12 cellular contexts compared by ENCODE assay signal in genomic region chr10:95480901-95481491, GRCh38.
A peak's percentile ranks its signal among the peaks of the same experiment; 100 is the strongest.
DNase-seq lines count a peak whose midpoint lies in the region; ATAC-seq and TF ChIP-seq lines count a peak whose summit lies in the region.
"Had no signal": no experiment of that assay in that cellular context is flagged by ENCODE, and none has a peak within 500 bp of the region (broad histone marks: within the 10 kb centered on the region; RNA-seq: fewer than 3 reads in every experiment).

No MANE protein-coding gene starts in this region.

- TF ChIP-seq CTCF in glutamatergic neuron (IDR thresholded peaks at IDR 0.05; ENCODE audit: partially characterized antibody, unreplicated experiment) (no peak), progenitor cell of endocrine pancreas (IDR thresholded peaks at IDR 0.05; ENCODE audit: unreplicated experiment) (no peak), spleen (IDR thresholded peaks at IDR 0.05 in 8 of 11, conservative IDR thresholded peaks at IDR 0.05 in 3 of 11) (no peak)

- DNase-seq in ELF-1 (ENCODE audit: low read depth, low spot score) (peak; percentile 84), SHP77 treated with DMSO at 0.1 percent for 48 hours (lab: John Stamatoyannopoulos, UW) (peak; percentile 33), glutamatergic neuron (no peak), progenitor cell of endocrine pancreas (ENCODE audit: low spot score, unreplicated experiment) (no peak), spleen (no peak)
- DNase-seq: activated CD4-positive, CD25-positive, alpha-beta regulatory T cell treated with anti-CD3 and anti-CD28 coated beads, Interleukin-2, amount 50 U/mL, for 72 hours; NCI-H1694 treated with DMSO at 0.1 percent for 48 hours had no signal

- H3K4me1 ChIP-seq in spleen = peaks cover 0 to 19% (median 4%) of the 10 kb centered on the region in 6 donors
- H3K4me1 ChIP-seq: BLaER1 had no signal

- peaks cover 3% of the 10 kb centered on the region for H3K9me3 Mint-ChIP-seq in glutamatergic neuron (ENCODE audit: unreplicated experiment)
- H3K9me3 Mint-ChIP-seq in progenitor cell of endocrine pancreas (ENCODE audit: low read depth) = peaks cover 3% of the 10 kb centered on the region
- H3K9me3 Mint-ChIP-seq: activated naive CD4-positive, alpha-beta T cell treated with anti-CD3 and anti-CD28 coated beads, Interleukin-2, amount 50 U/mL, for 24 hours had no signal

- H3K27me3 Mint-ChIP-seq in glutamatergic neuron (ENCODE audit: unreplicated experiment) = peaks cover 4% of the 10 kb centered on the region
- peaks cover 2% of the 10 kb centered on the region for H3K27me3 Mint-ChIP-seq in progenitor cell of endocrine pancreas
- H3K27me3 Mint-ChIP-seq: activated naive CD4-positive, alpha-beta T cell treated with anti-CD3 and anti-CD28 coated beads, Interleukin-2, amount 50 U/mL, for 24 hours had no signal

- no peak overlapping the region for H3K4me3 ChIP-seq in spleen
- H3K4me3 ChIP-seq: BLaER1 had no signal

- H3K4me3 Mint-ChIP-seq in glutamatergic neuron (ENCODE audit: unreplicated experiment) (no peak overlapping the region), progenitor cell of endocrine pancreas (ENCODE audit: low read depth) (peak overlapping the region; percentile 55)
- H3K4me3 Mint-ChIP-seq: activated naive CD4-positive, alpha-beta T cell treated with anti-CD3 and anti-CD28 coated beads, Interleukin-2, amount 50 U/mL, for 24 hours had no signal

- H3K27ac ChIP-seq in spleen = peak overlapping the region in 4 of 8 donors; percentile 7 to 79 (median 70)
- H3K27ac ChIP-seq: BLaER1 had no signal

- H3K4me1 Mint-ChIP-seq in glutamatergic neuron (ENCODE audit: low read depth, unreplicated experiment) (peaks cover 35% of the 10 kb centered on the region), progenitor cell of endocrine pancreas (ENCODE audit: low read depth) (peaks cover 48% of the 10 kb centered on the region)

- H3K9me3 ChIP-seq in spleen = no peaks in the 10 kb centered on the region

- 82 to 96% (median 87%) methylated on average over 4 of the region's 4 CpGs for WGBS in spleen, 5 donors

- H3K36me3 ChIP-seq in spleen = no peaks in the 10 kb centered on the region
- H3K36me3 ChIP-seq: BLaER1 had no signal

- TF ChIP-seq POLR2A in spleen (IDR thresholded peaks at IDR 0.05) = no peak

- intact Hi-C loops in spleen (cut with DNase I; ENCODE audit: low total_unique reads) = no loop called here

- no peaks in the 10 kb centered on the region for H3K27me3 ChIP-seq in spleen (replicated peaks in 1 of 7)
- H3K27me3 ChIP-seq: BLaER1 had no signal

- H3K36me3 Mint-ChIP-seq in glutamatergic neuron (ENCODE audit: unreplicated experiment) (peaks cover 6% of the 10 kb centered on the region), progenitor cell of endocrine pancreas (ENCODE audit: insufficient read depth) (peaks cover 4% of the 10 kb centered on the region)
- H3K36me3 Mint-ChIP-seq: activated naive CD4-positive, alpha-beta T cell treated with anti-CD3 and anti-CD28 coated beads, Interleukin-2, amount 50 U/mL, for 24 hours had no signal

- ATAC-seq in HG03196 (IDR thresholded peaks at IDR 0.05; ENCODE audit: unreplicated experiment) (no peak), GM21717 (IDR thresholded peaks at IDR 0.05; ENCODE audit: unreplicated experiment) (no peak)
- ATAC-seq in activated CD4-positive, CD25-positive, alpha-beta regulatory T cell treated with anti-CD3 and anti-CD28 coated beads, Interleukin-2, amount 50 U/mL, for 24 hours = no peak

- peak overlapping the region; percentile 81 for H3K27ac Mint-ChIP-seq in glutamatergic neuron (ENCODE audit: unreplicated experiment)
- peak overlapping the region; percentile 85 for H3K27ac Mint-ChIP-seq in progenitor cell of endocrine pancreas
- H3K27ac Mint-ChIP-seq: activated naive CD4-positive, alpha-beta T cell treated with anti-CD3 and anti-CD28 coated beads, Interleukin-2, amount 50 U/mL, for 24 hours had no signal

Comparison
In these comparisons a context has a peak if more than half of its experiments do, and no peak if none do; other contexts are left out.
1. DNase-seq: peak in ELF-1 (single experiment) and SHP77 treated with DMSO at 0.1 percent for 48 hours (single experiment); none in glutamatergic neuron (single experiment), progenitor cell of endocrine pancreas (single experiment) and spleen (single experiment).